19 cellular contexts compared by ENCODE assay signal in the genomic region with DNA sequence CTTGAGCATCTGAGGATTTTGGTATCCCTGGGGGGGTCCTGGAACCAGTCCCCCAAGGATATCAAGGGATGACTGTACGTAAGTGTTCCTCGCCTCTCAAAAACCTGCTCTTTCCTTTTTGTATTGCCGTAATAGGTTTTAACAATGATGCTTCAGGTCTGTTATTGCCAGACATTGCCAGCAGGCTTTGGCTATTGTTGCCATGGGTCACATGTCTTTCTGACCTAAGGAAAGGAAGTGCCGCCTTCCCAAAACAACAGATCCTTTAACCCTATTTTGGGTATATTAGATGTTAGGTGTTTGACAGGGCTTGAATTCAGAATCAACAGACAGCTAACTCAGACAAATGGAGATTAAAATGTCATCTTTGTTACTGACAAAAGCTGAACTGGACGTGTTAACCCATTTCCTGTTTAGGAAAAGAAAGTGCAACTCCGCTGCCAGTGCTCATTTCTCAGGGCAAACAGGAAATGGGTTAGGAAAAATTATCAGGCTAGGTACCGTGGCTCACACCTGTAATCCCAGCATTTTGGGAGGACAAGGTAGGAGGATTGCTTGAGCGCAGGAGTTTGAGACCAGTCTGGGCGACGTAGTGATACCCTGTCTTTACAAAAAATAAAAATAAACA. TPM values are rescaled to one million over a fixed set of nuclear protein-coding genes. Genes with fewer than 3 reads are reported as not detected.
DNase-seq lines count a peak whose midpoint lies in the region; ATAC-seq and TF ChIP-seq lines count a peak whose summit lies in the region.
"Had no signal": no experiment of that assay in that cellular context is flagged by ENCODE, and none has a peak within 500 bp of the region (broad histone marks: within the 10 kb centered on the region; RNA-seq: fewer than 3 reads in every experiment).

No MANE protein-coding gene starts in this region.

- peaks cover 10% of the 10 kb centered on the region for H3K4me1 Mint-ChIP-seq in activated naive CD8-positive, alpha-beta T cell treated with anti-CD3 and anti-CD28 coated beads for 36 hours
- peaks cover 6 to 7% of the 10 kb centered on the region in 2 donors for H3K4me1 Mint-ChIP-seq in natural killer cell

- no peak overlapping the region for H4K8ac ChIP-seq in IMR-90 (ENCODE audit: low read depth in 2 of 2, low read length in 2 of 2)

- no peaks in the 10 kb centered on the region for H3K79me1 ChIP-seq in IMR-90 (ENCODE audit: low read depth in 1 of 2, low read length in 2 of 2)

- TF ChIP-seq POLR2A in IMR-90 (IDR thresholded peaks at IDR 0.05; ENCODE audit: low read depth, low read length), result no peak

- POLR2A ChIA-PET in SK-N-SH (lab: Yijun Ruan, JAX) (no interaction called here), IMR-90 (lab: Charles Lee; ENCODE audit: unreplicated experiment) (no interaction called here)

- no peak for TF ChIP-seq CTCF in SK-N-SH (IDR thresholded peaks at IDR 0.05)
- no peak for TF ChIP-seq CTCF in IMR-90 (conservative IDR thresholded peaks at IDR 0.05; ENCODE audit: low read depth, low read length)
- TF ChIP-seq CTCF in natural killer cell (IDR thresholded peaks at IDR 0.05), result no peak

- H2AK5ac ChIP-seq in IMR-90 (ENCODE audit: low read depth, low read length), result no peak overlapping the region

- H3F3A ChIP-seq in SK-N-SH (replicated peaks; ENCODE audit: insufficient read depth), result no peaks in the 10 kb centered on the region

- no peak for TF ChIP-seq EP300 in SK-N-SH (IDR thresholded peaks at IDR 0.05; ENCODE audit: borderline replicate concordance in 1 of 2, low read depth in 1 of 2, low read length in 1 of 2)

- no peak overlapping the region for H2BK120ac ChIP-seq in IMR-90 (ENCODE audit: low read depth, low read length)

- H3K14ac ChIP-seq in IMR-90 (replicated peaks; ENCODE audit: low read depth, low read length), result 0 out of 2 replicates have a peak overlapping the region, but pooled peaks have one; percentile 41

- no peaks in the 10 kb centered on the region for H3K9me1 ChIP-seq in IMR-90 (ENCODE audit: insufficient read depth, low read length)

- H3K27ac Mint-ChIP-seq in activated naive CD8-positive, alpha-beta T cell treated with anti-CD3 and anti-CD28 coated beads for 36 hours, result peak overlapping the region; percentile 74
- peak overlapping the region in 1 of 2 donors; percentile 72 for H3K27ac Mint-ChIP-seq in natural killer cell

- H2BK15ac ChIP-seq in IMR-90 (ENCODE audit: low read depth, low read length), result no peak overlapping the region

- WGBS in SK-N-SH (ENCODE audit: low lambda C conversion rate), result 81% methylated on average over 10 of the region's 10 CpGs
- 17% methylated on average over 1 of the region's 10 CpGs; no CpG with 5 or more reads in 1 of the 2 experiments for WGBS in IMR-90 (ENCODE audit: extremely low coverage in 2 of 2, insufficient read length in 1 of 2), 2 experiments
- 79% methylated on average over 10 of the region's 10 CpGs for WGBS in aorta, 2 donors

- H3K4me3 ChIP-seq in SK-N-SH (ENCODE audit: low read depth in 2 of 2, low read length in 1 of 2) (no peak overlapping the region), IMR-90 (ENCODE audit: insufficient read depth, low read depth, low read length) (no peak overlapping the region), aorta (ENCODE audit: low read length in 2 of 2) (no peak overlapping the region)
- H3K4me3 ChIP-seq: BLaER1 treated with 17β-estradiol and CSF1 and Interleukin-3, amounts not matched to agents 10 nM and 100 nM had no signal

- no TSS peak for BruUV-seq in IMR-90 (replicated peaks; lab: Mats Ljungman, UMichigan)

- dilution Hi-C loops in IMR-90 (cut with HindIII; ENCODE audit: low sequenced_read_pairs, unreplicated experiment), result no loop called here

- H2AK9ac ChIP-seq in IMR-90 (replicated peaks; ENCODE audit: low read depth, low read length, poor library complexity), result no peak overlapping the region

- H3K9me3 ChIP-seq in SK-N-SH (no peaks in the 10 kb centered on the region), IMR-90 (ENCODE audit: control insufficient read depth, insufficient read depth, low read length) (no peaks in the 10 kb centered on the region), aorta (ENCODE audit: control insufficient read depth, low read length) (no peaks in the 10 kb centered on the region)

- intact Hi-C loops in IMR-90 (cut with micrococcal nuclease), result no loop called here
- intact Hi-C loops in natural killer cell (cut with micrococcal nuclease), result no loop called here
- intact Hi-C loops in aorta (cut with DNase I), result no loop called here

- H3K23ac ChIP-seq in IMR-90 (ENCODE audit: low read depth, low read length), result no peak overlapping the region

- H3K4ac ChIP-seq in IMR-90 (ENCODE audit: low read depth, low read length), result no peak overlapping the region

- H3K4me2 ChIP-seq in SK-N-SH, result no peak overlapping the region
- no peak overlapping the region for H3K4me2 ChIP-seq in IMR-90 (ENCODE audit: low read depth, low read length)

- DNase-seq in SK-N-SH (no peak), IMR-90 (no peak), natural killer cell (no peak), ureter (ENCODE audit: low spot score) (no peak), SW480 (ENCODE audit: low spot score) (no peak), aorta (no peak)
- DNase-seq in activated naive CD8-positive, alpha-beta T cell treated with anti-CD3 and anti-CD28 coated beads for 36 hours, result no peak
- DNase-seq: 8988T, cerebellar nuclear complex, DND-41, islet precursor cell, MV-4-11, NCI-H82 had no signal

- H3K27me3 ChIP-seq in SK-N-SH (ENCODE audit: insufficient read depth), result no peaks in the 10 kb centered on the region
- 0 out of 2 replicates have a peak, but pooled peaks cover 1% of the 10 kb centered on the region for H3K27me3 ChIP-seq in IMR-90 (ENCODE audit: control insufficient read depth, insufficient read depth, low read length)
- no peaks in the 10 kb centered on the region for H3K27me3 ChIP-seq in aorta (ENCODE audit: control insufficient read depth in 1 of 2, insufficient read depth in 2 of 2, low read length in 1 of 2)
- H3K27me3 ChIP-seq: BLaER1 treated with 17β-estradiol and CSF1 and Interleukin-3, amounts not matched to agents 10 nM and 100 nM had no signal

- H3K4me3 Mint-ChIP-seq in activated naive CD8-positive, alpha-beta T cell treated with anti-CD3 and anti-CD28 coated beads for 36 hours, result peak overlapping the region; percentile 14
- H3K4me3 Mint-ChIP-seq in natural killer cell, result peak overlapping the region; percentile 35

- H2BK20ac ChIP-seq in IMR-90 (ENCODE audit: low read depth, low read length), result no peak overlapping the region

- no peak overlapping the region for H4K91ac ChIP-seq in IMR-90 (ENCODE audit: insufficient read depth, low read depth, low read length)

- H3K9me2 ChIP-seq in SK-N-SH, result no peaks in the 10 kb centered on the region

- peaks cover 3% of the 10 kb centered on the region for H3K27me3 Mint-ChIP-seq in activated naive CD8-positive, alpha-beta T cell treated with anti-CD3 and anti-CD28 coated beads for 36 hours
- no peaks in the 10 kb centered on the region for H3K27me3 Mint-ChIP-seq in natural killer cell (ENCODE audit: low read depth in 2 of 2)

- H3K9me3 Mint-ChIP-seq in activated naive CD8-positive, alpha-beta T cell treated with anti-CD3 and anti-CD28 coated beads for 36 hours, result no peaks in the 10 kb centered on the region
- H3K9me3 Mint-ChIP-seq in natural killer cell, result no peaks in the 10 kb centered on the region

- H3K56ac ChIP-seq in IMR-90 (ENCODE audit: extremely low read depth, insufficient read depth, low read length), result no peak overlapping the region

- no peak for ATAC-seq in SK-N-SH treated with all-trans-retinoic acid at 6 μM for 48 hours
- no peak for ATAC-seq in IMR-90 (ENCODE audit: low read depth)
- ATAC-seq in natural killer cell, result no peak
- ATAC-seq in aorta (ENCODE audit: low FRiP score), result no peak

- CTCF ChIA-PET in SK-N-SH (lab: Yijun Ruan, JAX) (no interaction called here), IMR-90 (lab: Yijun Ruan, JAX) (no interaction called here)

- H4K5ac ChIP-seq in IMR-90 (ENCODE audit: low read depth, low read length), result no peak overlapping the region

- H3K4me1 ChIP-seq in SK-N-SH (ENCODE audit: control insufficient read depth in 1 of 2, insufficient read depth in 2 of 2, low read depth in 1 of 2, low read length in 1 of 2) (no peaks in the 10 kb centered on the region; a peak in 1 of 4 replicates), IMR-90 (ENCODE audit: control insufficient read depth, insufficient read depth, low read length) (no peaks in the 10 kb centered on the region), aorta (ENCODE audit: control insufficient read depth in 1 of 2, insufficient read depth in 2 of 2, low read length in 2 of 2) (no peaks in the 10 kb centered on the region)

- H3K27ac ChIP-seq in SK-N-SH (ENCODE audit: low read depth in 2 of 2, low read length in 1 of 2) (no peak overlapping the region), IMR-90 (ENCODE audit: insufficient read depth, low read length) (no peak overlapping the region), aorta (ENCODE audit: low read depth in 1 of 2, low read length in 2 of 2) (no peak overlapping the region)
- H3K27ac ChIP-seq: BLaER1 treated with 17β-estradiol and CSF1 and Interleukin-3, amounts not matched to agents 10 nM and 100 nM had no signal

- TF ChIP-seq RAD21 in SK-N-SH (IDR thresholded peaks at IDR 0.05; ENCODE audit: low read length), result no peak
- no peak for TF ChIP-seq RAD21 in IMR-90 (IDR thresholded peaks at IDR 0.05; ENCODE audit: low read length)

- H2AFZ ChIP-seq in SK-N-SH (ENCODE audit: low read depth) (0 out of 2 replicates have a peak overlapping the region, but pooled peaks have one; percentile 31), IMR-90 (replicated peaks; ENCODE audit: low read length, poor library complexity) (peak overlapping the region; percentile 43)

- H3K9ac ChIP-seq in SK-N-SH, result no peak overlapping the region
- no peak overlapping the region for H3K9ac ChIP-seq in IMR-90 (ENCODE audit: low read depth, low read length)
- H3K9ac ChIP-seq: BLaER1 treated with 17β-estradiol and CSF1 and Interleukin-3, amounts not matched to agents 10 nM and 100 nM had no signal

- H3K36me3 ChIP-seq in SK-N-SH (replicated peaks in 1 of 2; ENCODE audit: control insufficient read depth in 1 of 2, insufficient read depth in 2 of 2, low read length in 1 of 2), result no peaks in the 10 kb centered on the region
- H3K36me3 ChIP-seq in IMR-90 (ENCODE audit: control insufficient read depth, insufficient read depth, low read length), result no peaks in the 10 kb centered on the region
- H3K36me3 ChIP-seq in aorta (ENCODE audit: control insufficient read depth in 1 of 2, insufficient read depth in 2 of 2, low read length in 1 of 2), result no peaks in the 10 kb centered on the region
- H3K36me3 ChIP-seq: BLaER1 treated with 17β-estradiol and CSF1 and Interleukin-3, amounts not matched to agents 10 nM and 100 nM had no signal

- H4K20me1 ChIP-seq in SK-N-SH (ENCODE audit: insufficient read depth) (no peaks in the 10 kb centered on the region), IMR-90 (ENCODE audit: insufficient read depth, low read length) (no peaks in the 10 kb centered on the region)
- H4K20me1 ChIP-seq: BLaER1 treated with 17β-estradiol and CSF1 and Interleukin-3, amounts not matched to agents 10 nM and 100 nM had no signal

- in situ Hi-C loops in IMR-90 (cut with MboI; ENCODE audit: low sequenced_read_pairs), result no loop called here

- H3K79me2 ChIP-seq in SK-N-SH (ENCODE audit: insufficient read depth), result no peaks in the 10 kb centered on the region

- H2BK5ac ChIP-seq in IMR-90 (ENCODE audit: low read depth, low read length, poor library complexity, severe bottlenecking), result no peak overlapping the region

- no peaks in the 10 kb centered on the region for H3K36me3 Mint-ChIP-seq in activated naive CD8-positive, alpha-beta T cell treated with anti-CD3 and anti-CD28 coated beads for 36 hours
- no peaks in the 10 kb centered on the region for H3K36me3 Mint-ChIP-seq in natural killer cell

- no peak overlapping the region for H3K18ac ChIP-seq in IMR-90 (ENCODE audit: low read depth, low read length)

RNA-seq across cellular contexts. Expression of a gene that starts 12.4 kb away (rescaled TPM):
- 17.5 and 22.3 TPM in 2 replicates for polyA plus RNA-seq in SK-N-SH (2012; rRNA removed)
- 11.5 and 14.1 TPM in 2 replicates for polyA plus RNA-seq in SK-N-SH (2012; cell fraction: cytosol; rRNA removed)
- 45.9 and 68.6 TPM in 2 replicates for polyA plus RNA-seq in SK-N-SH (2012; cell fraction: nucleus; rRNA removed)
- total RNA-seq in IMR-90 (2012; rRNA removed), result 9.0 and 15.0 TPM in 2 replicates
- 15.5 and 19.3 TPM in 2 replicates for polyA plus RNA-seq in IMR-90 (2012; rRNA removed)
- 3.9 and 6.9 TPM in 2 replicates for polyA plus RNA-seq in IMR-90 (2012; cell fraction: cytosol; rRNA removed)
- polyA plus RNA-seq in IMR-90 (2012; cell fraction: nucleus; rRNA removed; ENCODE audit: low replicate concordance), result 35.6 and 60.1 TPM in 2 replicates
- 10 to 100 TPM; 66.8 to 71.5 TPM for total RNA-seq in activated naive CD8-positive, alpha-beta T cell treated with anti-CD3 and anti-CD28 coated beads for 36 hours
- total RNA-seq in natural killer cell, result 100 to 1,000 TPM; 115 to 158 (median 156) TPM
- total RNA-seq in ureter, result 48.9 TPM
- total RNA-seq in aorta, result 10 to 100 TPM; 41.2 to 45.6 TPM
- polyA plus RNA-seq in aorta, result 10 to 100 TPM; 24.9 to 43.8 TPM

RNA-seq across cellular contexts. Expression of a gene that starts 18.8 kb away (rescaled TPM):
- 0.03 TPM in 2 replicates for polyA plus RNA-seq in SK-N-SH (2012; rRNA removed)
- polyA plus RNA-seq in SK-N-SH (2012; cell fraction: cytosol; rRNA removed), result 0.07 and 0.09 TPM in 2 replicates
- polyA plus RNA-seq in SK-N-SH (2012; cell fraction: nucleus; rRNA removed), result not detected in 2 replicates
- total RNA-seq in IMR-90 (2012; rRNA removed), result 0.28 and 0.54 TPM in 2 replicates
- polyA plus RNA-seq in IMR-90 (2012; rRNA removed), result 0.43 and 0.67 TPM in 2 replicates
- 0.09 and 0.54 TPM in 2 replicates for polyA plus RNA-seq in IMR-90 (2012; cell fraction: cytosol; rRNA removed)
- polyA plus RNA-seq in IMR-90 (2012; cell fraction: nucleus; rRNA removed; ENCODE audit: low replicate concordance), result 0.09 and 0.69 TPM in 2 replicates
- 10 to 100 TPM; 26.1 to 26.4 TPM for total RNA-seq in activated naive CD8-positive, alpha-beta T cell treated with anti-CD3 and anti-CD28 coated beads for 36 hours
- total RNA-seq in natural killer cell, result 10 to 100 TPM; 26.9 to 41.5 (median 30.6) TPM
- total RNA-seq in ureter, result 8.8 TPM
- total RNA-seq in aorta, result 1 to 10 TPM; 3.0 to 3.9 TPM
- 1 to 10 TPM; 3.2 to 6.0 TPM for polyA plus RNA-seq in aorta
- total RNA-seq: H4 had no signal

RNA-seq across cellular contexts. Expression of a gene that starts 33.0 kb away (rescaled TPM):
- polyA plus RNA-seq in SK-N-SH (2012; rRNA removed) (0.02 TPM in 1 of 2 replicates, not detected in the other), IMR-90 (2012; rRNA removed) (0.06 TPM in 1 of 2 replicates, not detected in the other), aorta (under 1 TPM in 1 of 2 donors, not detected in 1; 0.15 TPM)
- not detected in 2 replicates for polyA plus RNA-seq in SK-N-SH (2012; cell fraction: cytosol; rRNA removed)
- 0.07 TPM in 1 of 2 replicates, not detected in the other for polyA plus RNA-seq in SK-N-SH (2012; cell fraction: nucleus; rRNA removed)
- total RNA-seq in IMR-90 (2012; rRNA removed) (under 0.01 TPM in 1 of 2 replicates, not detected in the other), natural killer cell (under 1 TPM in 2 of 3 donors, not detected in 1; 0.14 to 0.43 TPM), ureter (not detected), aorta (not detected)
- 0.01 and 0.04 TPM in 2 replicates for polyA plus RNA-seq in IMR-90 (2012; cell fraction: cytosol; rRNA removed)
- polyA plus RNA-seq in IMR-90 (2012; cell fraction: nucleus; rRNA removed; ENCODE audit: low replicate concordance), result 0.08 TPM in 2 replicates
- not detected for total RNA-seq in activated naive CD8-positive, alpha-beta T cell treated with anti-CD3 and anti-CD28 coated beads for 36 hours
- total RNA-seq: glomerular endothelial cell, H4, osteocyte had no signal
- polyA plus RNA-seq: adipose tissue had no signal
